In genomic region chr11:27201454-27202302, GRCh38 we compare ENCODE assay signal across 10 cellular contexts.
DNase-seq lines count a peak whose midpoint lies in the region; ATAC-seq, FAIRE-seq and TF ChIP-seq lines count a peak whose summit lies in the region.
"Had no signal": no experiment of that assay in that cellular context is flagged by ENCODE, and none has a peak within 500 bp of the region (broad histone marks: within the 10 kb centered on the region; RNA-seq: fewer than 3 reads in every experiment).

No MANE protein-coding gene starts in this region.

- H3K9me3 ChIP-seq in muscle layer of colon (ENCODE audit: low read length): no peaks in the 10 kb centered on the region

- peaks cover 70% of the 10 kb centered on the region for H3K4me1 ChIP-seq in muscle layer of colon (ENCODE audit: insufficient read depth, low read length)

- H3K4me1 Mint-ChIP-seq in activated CD8-positive, alpha-beta T cell treated with anti-CD3 and anti-CD28 coated beads, Interleukin-2, amount 10 ng/mL, durations not matched to agents 7 days and 5 days (ENCODE audit: low read depth): peaks cover 5% of the 10 kb centered on the region

- H3K4me3 Mint-ChIP-seq in activated CD8-positive, alpha-beta T cell treated with anti-CD3 and anti-CD28 coated beads, Interleukin-2, amount 10 ng/mL, durations not matched to agents 7 days and 5 days: no peak overlapping the region
- H3K4me3 Mint-ChIP-seq: stimulated activated naive CD8-positive, alpha-beta T cell treated with anti-CD3 and anti-CD28 coated beads, Interleukin-15, Interleukin-2, amounts not matched to agents 100 ng/mL and 50 ng/mL, for 24 hours had no signal

- H3K4me3 ChIP-seq in choroid plexus epithelial cell (ENCODE audit: low read depth, low read length) (no peak overlapping the region), muscle layer of colon (ENCODE audit: low read depth in 1 of 2, low read length in 2 of 2) (no peak overlapping the region)

- ATAC-seq in activated CD8-positive, alpha-beta T cell treated with anti-CD3 and anti-CD28 coated beads, Interleukin-2, amount 10 ng/mL, durations not matched to agents 7 days and 5 days: no peak
- ATAC-seq in GM21360 (IDR thresholded peaks at IDR 0.05; ENCODE audit: unreplicated experiment): no peak

- H3K27me3 ChIP-seq in muscle layer of colon (ENCODE audit: control insufficient read depth in 1 of 2, insufficient read depth in 2 of 2, low read length in 2 of 2): no peaks in the 10 kb centered on the region

- no peak overlapping the region for H3K27ac Mint-ChIP-seq in activated CD8-positive, alpha-beta T cell treated with anti-CD3 and anti-CD28 coated beads, Interleukin-2, amount 10 ng/mL, durations not matched to agents 7 days and 5 days
- H3K27ac Mint-ChIP-seq: stimulated activated naive CD8-positive, alpha-beta T cell treated with anti-CD3 and anti-CD28 coated beads, Interleukin-15, Interleukin-2, amounts not matched to agents 100 ng/mL and 50 ng/mL, for 24 hours had no signal

- H3K36me3 ChIP-seq in muscle layer of colon (ENCODE audit: insufficient read depth, low read length): no peaks in the 10 kb centered on the region

- POLR2A ChIA-PET in activated CD8-positive, alpha-beta T cell treated with anti-CD3 and anti-CD28 coated beads, Interleukin-2, amount 10 ng/mL, durations not matched to agents 7 days and 5 days (lab: Charles Lee): no interaction called here

- CTCF ChIA-PET in activated CD8-positive, alpha-beta T cell treated with anti-CD3 and anti-CD28 coated beads, Interleukin-2, amount 10 ng/mL, durations not matched to agents 7 days and 5 days (lab: Charles Lee): interaction anchor here (1.5 kb wide), 2 partner anchors 284 to 295 kb away, joined by 4 to 5 read pairs; no protein-coding TSS in a partner anchor

- H3K27ac ChIP-seq in muscle layer of colon (ENCODE audit: low read depth, low read length): peak overlapping the region; percentile 57

- no peak overlapping the region for H3K9ac ChIP-seq in muscle layer of colon (ENCODE audit: low read length)

- no peak for TF ChIP-seq CTCF in choroid plexus epithelial cell (conservative IDR thresholded peaks at IDR 0.05; ENCODE audit: low read depth, low read length)

- no peaks in the 10 kb centered on the region for H3K9me3 Mint-ChIP-seq in activated CD8-positive, alpha-beta T cell treated with anti-CD3 and anti-CD28 coated beads, Interleukin-2, amount 10 ng/mL, durations not matched to agents 7 days and 5 days (ENCODE audit: insufficient read depth)
- H3K9me3 Mint-ChIP-seq: stimulated activated naive CD8-positive, alpha-beta T cell treated with anti-CD3 and anti-CD28 coated beads, Interleukin-15, Interleukin-2, amounts not matched to agents 100 ng/mL and 50 ng/mL, for 24 hours had no signal

- FAIRE-seq in GM19239 (lab: Jason Lieb, UNC): no peak
- FAIRE-seq: colon had no signal

- DNase-seq in ELR (ENCODE audit: low read depth) (peak; percentile 51), NCI-H226 (peak; percentile 74), choroid plexus epithelial cell (ENCODE audit: low read depth) (peak; percentile 67), RKO (ENCODE audit: low spot score) (no peak), GM19239 (ENCODE audit: insufficient read length, low spot score) (no peak)
- no peak for DNase-seq in activated CD8-positive, alpha-beta T cell treated with anti-CD3 and anti-CD28 coated beads, Interleukin-2, amount 10 ng/mL, durations not matched to agents 7 days and 5 days

- H3K27me3 Mint-ChIP-seq in activated CD8-positive, alpha-beta T cell treated with anti-CD3 and anti-CD28 coated beads, Interleukin-2, amount 10 ng/mL, durations not matched to agents 7 days and 5 days (ENCODE audit: low read depth): no peaks in the 10 kb centered on the region
- H3K27me3 Mint-ChIP-seq: stimulated activated naive CD8-positive, alpha-beta T cell treated with anti-CD3 and anti-CD28 coated beads, Interleukin-15, Interleukin-2, amounts not matched to agents 100 ng/mL and 50 ng/mL, for 24 hours had no signal

- H3K36me3 Mint-ChIP-seq in activated CD8-positive, alpha-beta T cell treated with anti-CD3 and anti-CD28 coated beads, Interleukin-2, amount 10 ng/mL, durations not matched to agents 7 days and 5 days (ENCODE audit: low read depth): no peaks in the 10 kb centered on the region

Comparison
In these comparisons a context has a peak if more than half of its experiments do, and no peak if none do; other contexts are left out.
1. DNase-seq: peak in ELR (single experiment), NCI-H226 (single experiment) and choroid plexus epithelial cell (single experiment); none in RKO (single experiment), activated CD8-positive, alpha-beta T cell treated with anti-CD3 and anti-CD28 coated beads, Interleukin-2, amount 10 ng/mL, durations not matched to agents 7 days and 5 days (single experiment) and GM19239 (single experiment).